In genomic region chrX:24025741-24026402, GRCh38 we compare ENCODE assay signal across 8 cellular contexts. TPM values are rescaled to one million over a fixed set of nuclear protein-coding genes. Genes with fewer than 3 reads are reported as not detected.
DNase-seq lines count a peak whose midpoint lies in the region; ATAC-seq and TF ChIP-seq lines count a peak whose summit lies in the region.

No MANE protein-coding gene starts in this region.

- H3K79me2 ChIP-seq in DND-41 (ENCODE audit: insufficient read depth, low read length), result peaks cover 42% of the 10 kb centered on the region

- peak overlapping the region; percentile 95 for H3K9ac ChIP-seq in DND-41 (ENCODE audit: low read depth, low read length)

- in situ Hi-C loops in SK-MEL-5 (cut with HindIII; ENCODE audit: low pct_unique_long_range_greater_than_20kb, low sequenced_read_pairs), result no loop called here

- TF ChIP-seq CTCF in DND-41 (IDR thresholded peaks at IDR 0.05; ENCODE audit: borderline replicate concordance, extremely low read depth, low read length, poor library complexity, severe bottlenecking) (no peak), epithelial cell of esophagus (IDR thresholded peaks at IDR 0.05; ENCODE audit: insufficient read depth, low read depth, low read length, missing control alignments) (no peak)

- H3K36me3 ChIP-seq in DND-41 (ENCODE audit: insufficient read depth, low read length), result no peaks in the 10 kb centered on the region
- H3K36me3 ChIP-seq in naive thymus-derived CD4-positive, alpha-beta T cell (ENCODE audit: control insufficient read depth in 2 of 3, insufficient read depth in 3 of 3, low read length in 3 of 3), result peaks cover 0 to 4% (median 0%) of the 10 kb centered on the region in 3 experiments

- peak overlapping the region; percentile 81 to 91 (median 88) for H3K4me3 Mint-ChIP-seq in naive thymus-derived CD4-positive, alpha-beta T cell

- H3K36me3 Mint-ChIP-seq in naive thymus-derived CD4-positive, alpha-beta T cell, result peaks cover 0 to 12% (median 3%) of the 10 kb centered on the region in 5 donors

- intact Hi-C loops in naive thymus-derived CD4-positive, alpha-beta T cell (cut with micrococcal nuclease), result loop anchor here (1.0 to 10.0 kb wide), 10 partner anchors 12 to 449 kb away; partner anchors contain the start of genes CXorf58 (in 2 of the 2), EIF2S3 (in 2 of the 2), PRDX4 (in 2 of the 2) and SAT1 (in 2 of the 2)

- H3K4me1 ChIP-seq in DND-41 (ENCODE audit: insufficient read depth, low read length), result peaks cover 28% of the 10 kb centered on the region; the same call in 1 of the 2 replicates
- no peaks in the 10 kb centered on the region for H3K4me1 ChIP-seq in naive thymus-derived CD4-positive, alpha-beta T cell (ENCODE audit: control insufficient read depth in 2 of 2, insufficient read depth in 2 of 2, low read length in 2 of 2)

- H3K9me3 ChIP-seq in DND-41 (ENCODE audit: insufficient read depth, low read length, severe bottlenecking), result no peaks in the 10 kb centered on the region
- no peaks in the 10 kb centered on the region for H3K9me3 ChIP-seq in naive thymus-derived CD4-positive, alpha-beta T cell (ENCODE audit: control insufficient read depth in 2 of 3, low read length in 3 of 3)

- ATAC-seq in DND-41 (ENCODE audit: insufficient read depth, low read depth) (peak; percentile 45), GM19452 (IDR thresholded peaks at IDR 0.05; ENCODE audit: unreplicated experiment) (peak; percentile 28), HG03521 (IDR thresholded peaks at IDR 0.05; ENCODE audit: unreplicated experiment) (peak; percentile 15), HG02970 (IDR thresholded peaks at IDR 0.05; ENCODE audit: low FRiP score, unreplicated experiment) (no peak)
- peak; percentile 22 for ATAC-seq in naive thymus-derived CD4-positive, alpha-beta T cell

- DNase-seq in DND-41 (no peak), SK-MEL-5 (ENCODE audit: low read depth, low spot score) (peak; percentile 59), epithelial cell of esophagus (ENCODE audit: low read depth) (peak; percentile 39), epidermal melanocyte (ENCODE audit: insufficient read length, low spot score) (no peak)
- DNase-seq in naive thymus-derived CD4-positive, alpha-beta T cell, result peak in 1 of 9 donors; percentile 41

- peak overlapping the region; percentile 97 for H3K27ac ChIP-seq in DND-41 (ENCODE audit: low read length)
- peak overlapping the region; percentile 96 for H3K27ac ChIP-seq in naive thymus-derived CD4-positive, alpha-beta T cell (ENCODE audit: low read depth, low read length)

- POLR2A ChIA-PET in naive thymus-derived CD4-positive, alpha-beta T cell (lab: Charles Lee), result interaction anchor here (0.6 to 4.4 kb wide), 10 partner anchors 9 to 243 kb away, joined by 3 to 56 read pairs (median 6); partner anchors contain the start of genes APOO, CXorf58, EIF2S3 and SAT1

- peak overlapping the region; percentile 71 for H3K4me2 ChIP-seq in DND-41 (ENCODE audit: insufficient read depth, low read length)

- H3K27me3 ChIP-seq in DND-41 (ENCODE audit: insufficient read depth, low read length, poor library complexity), result no peaks in the 10 kb centered on the region
- H3K27me3 ChIP-seq in naive thymus-derived CD4-positive, alpha-beta T cell (ENCODE audit: control insufficient read depth in 2 of 2, insufficient read depth in 2 of 2, low read length in 2 of 2), result no peaks in the 10 kb centered on the region

- peak overlapping the region; percentile 88 to 96 (median 94) for H3K27ac Mint-ChIP-seq in naive thymus-derived CD4-positive, alpha-beta T cell

- peaks cover 0 to 7% (median 0%) of the 10 kb centered on the region in 5 donors for H3K27me3 Mint-ChIP-seq in naive thymus-derived CD4-positive, alpha-beta T cell

- peaks cover 0 to 2% (median 0%) of the 10 kb centered on the region in 11 donors for H3K9me3 Mint-ChIP-seq in naive thymus-derived CD4-positive, alpha-beta T cell

- H3K4me3 ChIP-seq in DND-41 (ENCODE audit: low read depth in 1 of 2, low read length in 2 of 2) (peak overlapping the region; percentile 57 to 86; a peak in 3 of 4 replicates), epithelial cell of esophagus (ENCODE audit: low read length) (peak overlapping the region; percentile 64)
- H3K4me3 ChIP-seq in naive thymus-derived CD4-positive, alpha-beta T cell (ENCODE audit: low read length), result peak overlapping the region; percentile 74

- peak overlapping the region; percentile 98 for H2AFZ ChIP-seq in DND-41 (ENCODE audit: low read depth, low read length)

- CTCF ChIA-PET in naive thymus-derived CD4-positive, alpha-beta T cell (lab: Charles Lee), result interaction anchor here (1.1 to 2.6 kb wide), 3 partner anchors 28 to 124 kb away, joined by 4 to 22 read pairs (median 5); partner anchors contain the start of genes APOO, CXorf58 and EIF2S3

- peaks cover 7 to 30% (median 20%) of the 10 kb centered on the region in 7 donors for H3K4me1 Mint-ChIP-seq in naive thymus-derived CD4-positive, alpha-beta T cell

- no peaks in the 10 kb centered on the region; the same call in 1 of the 2 replicates for H4K20me1 ChIP-seq in DND-41 (ENCODE audit: insufficient read depth, low read length)

RNA-seq across cellular contexts. Expression of gene KLHL15, which starts 1.1 kb away (rescaled TPM):
- total RNA-seq in SK-MEL-5 (2014; rRNA removed; shearing (Covaris generic)), result 11.9 and 12.4 TPM in 2 replicates
- polyA plus RNA-seq in SK-MEL-5 (2015; cell fraction: cytosol; rRNA removed), result 6.2 and 9.1 TPM in 2 replicates
- 20.0 and 24.5 TPM in 2 replicates for polyA plus RNA-seq in SK-MEL-5 (2015; cell fraction: nucleus; rRNA removed)
- 10 to 100 TPM in 3 of 5 experiments, 1 to 10 TPM in 2; 9.4 to 20.9 (median 10.5) TPM for total RNA-seq in naive thymus-derived CD4-positive, alpha-beta T cell
- 1 to 10 TPM; 2.1 TPM for polyA plus RNA-seq in naive thymus-derived CD4-positive, alpha-beta T cell

RNA-seq across cellular contexts. Expression of gene EIF2S3, which starts 28.9 kb away (rescaled TPM):
- total RNA-seq in SK-MEL-5 (2014; rRNA removed; shearing (Covaris generic)), result 400 and 410 TPM in 2 replicates
- polyA plus RNA-seq in SK-MEL-5 (2015; cell fraction: cytosol; rRNA removed), result 212 and 270 TPM in 2 replicates
- 447 and 451 TPM in 2 replicates for polyA plus RNA-seq in SK-MEL-5 (2015; cell fraction: nucleus; rRNA removed)
- 100 to 1,000 TPM; 174 to 270 (median 226) TPM for total RNA-seq in naive thymus-derived CD4-positive, alpha-beta T cell
- polyA plus RNA-seq in naive thymus-derived CD4-positive, alpha-beta T cell, result 100 to 1,000 TPM; 125 to 126 TPM

Comparison
In these comparisons a context has a peak if more than half of its experiments do, and no peak if none do; other contexts are left out.
1. DNase-seq: peak in SK-MEL-5 (single experiment) and epithelial cell of esophagus (single experiment); none in DND-41 (single experiment) and epidermal melanocyte (single experiment).
2. Peak in every context shown above with its lines, with median percentiles within 50 percentile points of each other: H3K4me3 ChIP-seq.